14 cellular contexts compared by ENCODE assay signal in genomic region chr10:44946201-44946600, GRCh38. TPM values are rescaled to one million over a fixed set of nuclear protein-coding genes. Genes with fewer than 3 reads are reported as not detected.
DNase-seq lines count a peak whose midpoint lies in the region; ATAC-seq and TF ChIP-seq lines count a peak whose summit lies in the region.
"Had no signal": no experiment of that assay in that cellular context is flagged by ENCODE, and none has a peak within 500 bp of the region (broad histone marks: within the 10 kb centered on the region; RNA-seq: fewer than 3 reads in every experiment).

No MANE protein-coding gene starts in this region.

- intact Hi-C loops in CD14-positive monocyte (cut with micrococcal nuclease), result loop anchor here (1.0 to 2.0 kb wide), 2 partner anchors 9 to 17 kb away; no protein-coding TSS in a partner anchor

- H3K4me3 Mint-ChIP-seq in CD14-positive monocyte, result peak overlapping the region; percentile 48 to 49
- H3K4me3 Mint-ChIP-seq: CD8-positive, alpha-beta T cell had no signal

- no peaks in the 10 kb centered on the region for H3K4me1 ChIP-seq in foreskin keratinocyte
- H3K4me1 ChIP-seq: breast epithelium had no signal

- H3K4me1 Mint-ChIP-seq in CD14-positive monocyte, result peaks cover 56% of the 10 kb centered on the region

- H3K27ac Mint-ChIP-seq in CD14-positive monocyte, result peak overlapping the region; percentile 77 to 89 (median 86)
- H3K27ac Mint-ChIP-seq: CD8-positive, alpha-beta T cell had no signal

- DNase-seq in CD14-positive monocyte (ENCODE audit: low spot score), result no peak
- peak in 1 of 2 donors; percentile 16 for DNase-seq in foreskin keratinocyte
- no peak for DNase-seq in UCSD-AML1 (lab: John Stamatoyannopoulos, UW; ENCODE audit: unreplicated experiment)
- no peak for DNase-seq in SHP77 treated with DMSO at 0.1 percent for 48 hours (lab: John Stamatoyannopoulos, UW)
- no peak for DNase-seq in NCI-H187 treated with DMSO at 0.1 percent for 48 hours (lab: John Stamatoyannopoulos, UW)
- DNase-seq in NCI-H345 treated with DMSO at 0.1 percent for 48 hours (lab: John Stamatoyannopoulos, UW; ENCODE audit: unreplicated experiment), result no peak
- DNase-seq: activated CD4-positive, alpha-beta T cell treated with anti-CD3 and anti-CD28 coated beads for 48 hours; CD8-positive, alpha-beta T cell; NCI-H510A treated with DMSO at 0.1 percent for 48 hours; stimulated activated CD4-positive, alpha-beta T cell treated with anti-CD3 and anti-CD28 coated beads, Interleukin-12 subunit alpha, Interleukin-12 subunit beta, amount 100 ng/mL, for 4 hours had no signal

- peaks cover 0 to 4% (median 0%) of the 10 kb centered on the region in 3 donors for H3K27me3 Mint-ChIP-seq in CD14-positive monocyte (ENCODE audit: low read depth in 3 of 3)

- TF ChIP-seq CTCF in CD14-positive monocyte (IDR thresholded peaks at IDR 0.05), result no peak
- no peak for TF ChIP-seq CTCF in foreskin keratinocyte (conservative IDR thresholded peaks at IDR 0.05)

- peaks cover 8 to 24% (median 12%) of the 10 kb centered on the region in 7 donors for H3K9me3 Mint-ChIP-seq in CD14-positive monocyte

- H3K27ac ChIP-seq in foreskin keratinocyte, result no peak overlapping the region
- H3K27ac ChIP-seq: breast epithelium had no signal

- ATAC-seq in GM19397 (IDR thresholded peaks at IDR 0.05; ENCODE audit: unreplicated experiment) (peak; percentile 39), HG03442 (IDR thresholded peaks at IDR 0.05; ENCODE audit: unreplicated experiment) (peak; percentile 79), foreskin keratinocyte (peak; percentile 65)
- ATAC-seq: CD8-positive, alpha-beta T cell had no signal

- H3K27me3 ChIP-seq in foreskin keratinocyte, result peaks cover 4% of the 10 kb centered on the region
- H3K27me3 ChIP-seq: breast epithelium had no signal

- H3K36me3 Mint-ChIP-seq in CD14-positive monocyte, result peaks cover 3 to 10% of the 10 kb centered on the region in 2 donors
- H3K36me3 Mint-ChIP-seq: CD8-positive, alpha-beta T cell had no signal

RNA-seq across cellular contexts. Expression of gene RASSF4, which starts 13.4 kb away (rescaled TPM):
- polyA plus RNA-seq in CD14-positive monocyte, result 100 to 1,000 TPM; 117 to 120 TPM
- total RNA-seq in foreskin keratinocyte, result 0.21 and 0.51 TPM in 2 replicates
- 0.31 and 0.34 TPM in 2 replicates for polyA plus RNA-seq in foreskin keratinocyte

RNA-seq across cellular contexts. Expression of gene DEPP1, which starts 32.4 kb away (rescaled TPM):
- polyA plus RNA-seq in CD14-positive monocyte (not detected), foreskin keratinocyte (0.56 and 0.84 TPM in 2 replicates)
- total RNA-seq in foreskin keratinocyte, result 0.60 and 0.75 TPM in 2 replicates
- total RNA-seq: CD8-positive, alpha-beta T cell had no signal

RNA-seq across cellular contexts. Expression of gene TMEM72, which starts 35.1 kb away (rescaled TPM):
- polyA plus RNA-seq in CD14-positive monocyte (not detected), foreskin keratinocyte (not detected in 2 replicates)
- not detected in 2 replicates for total RNA-seq in foreskin keratinocyte
- total RNA-seq: breast epithelium; CD8-positive, alpha-beta T cell; urinary bladder had no signal
- polyA plus RNA-seq: urinary bladder had no signal

RNA-seq across cellular contexts. Expression of gene ZNF22, which starts 54.5 kb away (rescaled TPM):
- polyA plus RNA-seq in CD14-positive monocyte, result 10 to 100 TPM; 10.4 to 14.6 TPM
- 16.6 and 18.7 TPM in 2 replicates for total RNA-seq in foreskin keratinocyte
- 9.5 and 12.2 TPM in 2 replicates for polyA plus RNA-seq in foreskin keratinocyte

Comparison
In these comparisons a context has a peak if more than half of its experiments do, and no peak if none do; other contexts are left out.
1. RNA of gene RASSF4, which starts 13.4 kb away (polyA plus RNA-seq): 117 to 120 TPM in CD14-positive monocyte; 0.31 to 0.34 TPM in foreskin keratinocyte; every median in the first group is over 10 times any median in the second.
2. Peak in every context shown above with its lines, with median percentiles within 50 percentile points of each other: ATAC-seq.